8 cellular contexts compared by ENCODE assay signal in genomic region chr9:123544007-123544827, GRCh38.
DNase-seq lines count a peak whose midpoint lies in the region; TF ChIP-seq lines count a peak whose summit lies in the region.

No MANE protein-coding gene starts in this region.

- H3K27me3 ChIP-seq in WERI-Rb-1 (ENCODE audit: insufficient read depth, low read depth, severe bottlenecking) = no peaks in the 10 kb centered on the region

- no peaks in the 10 kb centered on the region for H3K9me3 Mint-ChIP-seq in activated naive CD4-positive, alpha-beta T cell treated with anti-CD3 and anti-CD28 coated beads for 36 hours
- H3K9me3 Mint-ChIP-seq in glutamatergic neuron (ENCODE audit: unreplicated experiment) = no peaks in the 10 kb centered on the region

- CTCF ChIA-PET in activated naive CD4-positive, alpha-beta T cell treated with anti-CD3 and anti-CD28 coated beads for 36 hours (lab: Charles Lee) = interaction anchor here (1.2 to 1.3 kb wide), 3 partner anchors 11 to 498 kb away, joined by 3 to 5 read pairs (median 3); no protein-coding TSS in a partner anchor

- no peak overlapping the region for H3K27ac ChIP-seq in WERI-Rb-1

- H3K4me3 Mint-ChIP-seq in activated naive CD4-positive, alpha-beta T cell treated with anti-CD3 and anti-CD28 coated beads for 36 hours = no peak overlapping the region
- H3K4me3 Mint-ChIP-seq in glutamatergic neuron (ENCODE audit: unreplicated experiment) = no peak overlapping the region

- H3K27ac Mint-ChIP-seq in activated naive CD4-positive, alpha-beta T cell treated with anti-CD3 and anti-CD28 coated beads for 36 hours = no peak overlapping the region
- H3K27ac Mint-ChIP-seq in glutamatergic neuron (ENCODE audit: unreplicated experiment) = no peak overlapping the region

- H3K27me3 Mint-ChIP-seq in activated naive CD4-positive, alpha-beta T cell treated with anti-CD3 and anti-CD28 coated beads for 36 hours (ENCODE audit: low read depth) = no peaks in the 10 kb centered on the region
- peaks cover 3% of the 10 kb centered on the region for H3K27me3 Mint-ChIP-seq in glutamatergic neuron (ENCODE audit: unreplicated experiment)

- H3K36me3 Mint-ChIP-seq in activated naive CD4-positive, alpha-beta T cell treated with anti-CD3 and anti-CD28 coated beads for 36 hours (ENCODE audit: low read depth) = peaks cover 4% of the 10 kb centered on the region
- no peaks in the 10 kb centered on the region for H3K36me3 Mint-ChIP-seq in glutamatergic neuron (ENCODE audit: unreplicated experiment)

- peaks cover 16% of the 10 kb centered on the region for H3K4me1 Mint-ChIP-seq in activated naive CD4-positive, alpha-beta T cell treated with anti-CD3 and anti-CD28 coated beads for 36 hours (ENCODE audit: low read depth)
- no peaks in the 10 kb centered on the region for H3K4me1 Mint-ChIP-seq in glutamatergic neuron (ENCODE audit: low read depth, unreplicated experiment)

- H3K36me3 ChIP-seq in WERI-Rb-1 = no peaks in the 10 kb centered on the region

- no peak overlapping the region for H3K4me3 ChIP-seq in WERI-Rb-1 (ENCODE audit: low read depth, low read length)

- peak; percentile 44 for DNase-seq in activated naive CD4-positive, alpha-beta T cell treated with anti-CD3 and anti-CD28 coated beads for 36 hours
- no peak for DNase-seq in activated naive CD4-positive, alpha-beta T cell treated with anti-CD3 and anti-CD28 coated beads, Interleukin-2, amount 50 U/mL, for 16 hours
- peak; percentile 51 for DNase-seq in NAMALWA (ENCODE audit: low spot score)
- DNase-seq in WERI-Rb-1 = peak; percentile 42
- no peak for DNase-seq in glutamatergic neuron
- DNase-seq in stimulated activated CD8-positive, alpha-beta memory T cell treated with anti-CD3 and anti-CD28 coated beads, Interleukin-4, amount 100 ng/mL, for 48 hours = peak; percentile 35
- DNase-seq in H4 (ENCODE audit: low spot score) = no peak
- DNase-seq in activated T-cell treated with anti-CD3 and anti-CD28 coated beads, Interleukin-2, amount 50 U/mL, for 48 hours = no peak

- peak; percentile 74 for TF ChIP-seq CTCF in WERI-Rb-1 (IDR thresholded peaks at IDR 0.05; ENCODE audit: low read depth, low read length)
- TF ChIP-seq CTCF in glutamatergic neuron (IDR thresholded peaks at IDR 0.05; ENCODE audit: partially characterized antibody, unreplicated experiment) = peak; percentile 81

- no peaks in the 10 kb centered on the region for H3K9me3 ChIP-seq in WERI-Rb-1 (ENCODE audit: severe bottlenecking)

- intact Hi-C loops in activated naive CD4-positive, alpha-beta T cell treated with anti-CD3 and anti-CD28 coated beads for 36 hours (cut with micrococcal nuclease) = loop anchor here (1.0 to 10.0 kb wide), 3 partner anchors 415 to 571 kb away; no protein-coding TSS in a partner anchor

Comparison
In these comparisons a context has a peak if more than half of its experiments do, and no peak if none do; other contexts are left out.
1. DNase-seq: peak in activated naive CD4-positive, alpha-beta T cell treated with anti-CD3 and anti-CD28 coated beads for 36 hours (single experiment), NAMALWA (single experiment), WERI-Rb-1 (single experiment) and stimulated activated CD8-positive, alpha-beta memory T cell treated with anti-CD3 and anti-CD28 coated beads, Interleukin-4, amount 100 ng/mL, for 48 hours (single experiment); none in activated naive CD4-positive, alpha-beta T cell treated with anti-CD3 and anti-CD28 coated beads, Interleukin-2, amount 50 U/mL, for 16 hours (single experiment), glutamatergic neuron (single experiment), H4 (single experiment) and activated T-cell treated with anti-CD3 and anti-CD28 coated beads, Interleukin-2, amount 50 U/mL, for 48 hours (0 of 2).